Comparison of ENCODE assay signal across 13 cellular contexts in the genomic region with DNA sequence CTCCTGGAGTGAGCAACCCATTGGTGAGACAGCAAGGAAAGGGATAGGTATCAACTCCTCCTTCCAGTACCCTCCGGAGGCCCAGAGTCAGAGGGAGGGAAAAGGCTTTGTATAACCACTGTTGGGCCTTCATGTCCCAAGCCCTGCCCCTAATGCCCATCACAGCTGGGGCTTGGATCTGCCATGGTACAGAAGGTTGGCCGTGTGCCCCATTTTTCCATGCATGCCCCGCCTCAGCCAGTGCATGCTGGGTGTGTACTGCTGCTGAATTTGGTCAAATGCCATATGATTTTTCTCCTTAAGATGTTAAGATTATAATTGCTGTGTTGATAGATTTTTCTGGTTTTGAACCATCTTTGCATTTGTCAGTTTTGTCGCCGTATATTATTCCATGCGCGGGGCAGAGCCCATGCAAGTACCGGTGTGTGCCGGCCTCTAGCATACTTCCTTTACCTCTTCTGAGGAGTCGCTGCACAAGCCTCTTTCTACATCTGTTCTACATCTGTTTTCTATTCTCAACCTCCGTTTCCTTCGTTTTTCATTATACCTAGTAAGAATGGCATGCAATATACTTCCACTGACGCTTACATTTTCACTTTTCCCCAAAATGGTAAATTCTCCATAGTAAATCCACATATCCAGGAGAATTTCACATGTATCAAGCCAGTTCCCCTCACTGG.
"Had no signal": no experiment of that assay in that cellular context is flagged by ENCODE, and none has a peak within 500 bp of the region (broad histone marks: within the 10 kb centered on the region; RNA-seq: fewer than 3 reads in every experiment).

No MANE protein-coding gene starts in this region.

- H3K4me3 ChIP-seq: body of pancreas, heart right ventricle, left ventricle myocardium inferior, smooth muscle cell, thoracic aorta had no signal

- DNase-seq: activated CD4-positive, alpha-beta T cell treated with anti-CD3 and anti-CD28 coated beads, Interleukin-2, amount 50 U/mL, for 1 hour; activated T-cell treated with anti-CD3 and anti-CD28 coated beads for 4 hours; amniotic stem cell; body of pancreas; dermis blood vessel endothelial cell; foreskin melanocyte; heart right ventricle; left ventricle myocardium inferior; occipital lobe; right cardiac atrium had no signal

- H3K9me3 ChIP-seq: body of pancreas, heart right ventricle, left ventricle myocardium inferior, thoracic aorta had no signal

- H3K27me3 ChIP-seq: body of pancreas, heart right ventricle had no signal

- H3K27ac ChIP-seq: body of pancreas, left ventricle myocardium inferior, thoracic aorta had no signal

- H3K4me2 ChIP-seq: smooth muscle cell had no signal

- H3K36me3 ChIP-seq: thoracic aorta had no signal

- ATAC-seq: body of pancreas; heart right ventricle; stimulated activated memory B cell treated with anti-CD40 and anti-IgM and Interleukin-4, amounts not matched to agents 10 μg/mL and 1 μg/mL and 100 μg/mL, for 72 hours had no signal
